In the genomic region with DNA sequence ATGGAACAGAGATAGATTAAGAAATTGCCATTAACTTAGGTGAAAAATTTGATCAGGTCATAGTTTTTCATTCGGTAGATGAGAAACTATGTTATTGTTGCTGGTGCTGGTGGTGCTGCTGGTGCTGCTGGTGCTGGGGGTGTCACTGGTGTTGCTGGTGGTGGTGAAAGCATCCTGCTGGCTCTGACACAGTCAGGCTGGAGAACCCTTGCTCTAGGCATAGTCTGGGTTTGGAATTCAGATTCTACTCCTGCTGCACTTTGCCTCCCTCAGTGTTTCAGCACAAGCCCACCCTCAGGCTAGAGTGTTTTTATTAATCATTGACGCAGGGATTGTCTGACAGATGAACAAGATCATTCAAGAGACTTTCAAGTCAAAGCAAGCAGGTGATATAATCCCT, we compare ENCODE assay signal across 9 cellular contexts.
"Had no signal": no experiment of that assay in that cellular context is flagged by ENCODE, and none has a peak within 500 bp of the region (broad histone marks: within the 10 kb centered on the region; RNA-seq: fewer than 3 reads in every experiment).

No MANE protein-coding gene starts in this region.

- FAIRE-seq: H1, H54, HepG2, K562 had no signal

- H3K27ac ChIP-seq: HL-60 had no signal

- H3K4me3 ChIP-seq: GM23338, K562 had no signal

- H3K4me2 ChIP-seq: GM23338 had no signal

- DNase-seq: H9, HCEC 1CT, KG1 had no signal

- H2AFZ ChIP-seq: GM23338 had no signal
